In the genomic region with DNA sequence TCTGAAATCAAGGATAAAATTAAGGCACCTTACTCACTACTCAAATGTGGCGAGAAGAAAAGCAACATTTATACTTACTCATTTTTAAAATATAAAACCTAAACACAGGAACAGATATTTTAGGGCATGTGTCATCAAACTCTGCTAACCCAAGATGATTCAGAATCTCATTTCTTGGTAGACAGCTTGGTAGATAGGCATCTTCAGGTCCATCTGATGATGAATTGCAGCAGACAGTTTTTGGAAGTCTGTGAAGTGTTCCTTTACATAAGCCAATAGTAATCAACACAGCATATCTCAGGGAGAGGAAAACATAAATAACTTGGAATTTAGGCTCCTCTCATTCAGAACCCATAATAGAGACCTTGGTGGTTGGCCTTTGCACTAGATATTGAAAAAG, we compare ENCODE assay signal across 11 cellular contexts. TPM values are rescaled to one million over a fixed set of nuclear protein-coding genes. Genes with fewer than 3 reads are reported as not detected.
DNase-seq lines count a peak whose midpoint lies in the region; ATAC-seq, FAIRE-seq and TF ChIP-seq lines count a peak whose summit lies in the region.
"Had no signal": no experiment of that assay in that cellular context is flagged by ENCODE, and none has a peak within 500 bp of the region (broad histone marks: within the 10 kb centered on the region; RNA-seq: fewer than 3 reads in every experiment).

No MANE protein-coding gene starts in this region.

- WGBS in A549 (ENCODE audit: missing lambda C conversion rate), result 17% methylated on average over 1 of the region's 1 CpG

- TF ChIP-seq RAD21 in A549 (conservative IDR thresholded peaks at IDR 0.05 in 1 of 2, IDR thresholded peaks at IDR 0.05 in 1 of 2), result no peak; a peak in 1 of 5 replicates

- H3K27ac ChIP-seq in A549 (peak overlapping the region; percentile 97 to 100; a peak in 5 of 6 replicates), ascending aorta (peak overlapping the region; percentile 94 to 96), A673 (ENCODE audit: low read depth, low read length, poor library complexity, severe bottlenecking) (no peak overlapping the region)

- H3K4me2 ChIP-seq in A549, result peak overlapping the region; percentile 96

- H3K27me3 ChIP-seq in ascending aorta (no peaks in the 10 kb centered on the region), A673 (replicated peaks; ENCODE audit: insufficient read depth, low read depth, low read length, poor library complexity) (peaks cover 8% of the 10 kb centered on the region)

- TF ChIP-seq CTCF in A549 (IDR thresholded peaks at IDR 0.05), result no peak
- no peak for TF ChIP-seq CTCF in ascending aorta (IDR thresholded peaks at IDR 0.05)
- TF ChIP-seq CTCF in A673 (conservative IDR thresholded peaks at IDR 0.05; ENCODE audit: low read depth, low read length), result no peak

- no peak for TF ChIP-seq POLR2A in A549 (IDR thresholded peaks at IDR 0.05; ENCODE audit: low read length)

- H3K36me3 ChIP-seq in ascending aorta, result peaks cover 0 to 11% of the 10 kb centered on the region in 2 donors
- peaks cover 5% of the 10 kb centered on the region for H3K36me3 ChIP-seq in A673 (ENCODE audit: insufficient read depth, low read length, poor library complexity, severe bottlenecking)

- intact Hi-C loops in ascending aorta (cut with DNase I), result loop anchor here (2.0 kb wide), 1 partner anchor 228 kb away; no protein-coding TSS in a partner anchor
- intact Hi-C loops in A673 (cut with micrococcal nuclease; ENCODE audit: unreplicated experiment), result loop anchor here (10.0 kb wide), 1 partner anchor 550 kb away; no protein-coding TSS in a partner anchor

- FAIRE-seq in A549 (lab: Jason Lieb, UNC), result no peak

- CTCF ChIA-PET in A549 (lab: Yijun Ruan, JAX), result interaction anchor here (0.9 to 3.1 kb wide), 7 partner anchors 9 to 228 kb away, joined by 3 to 14 read pairs (median 4); no protein-coding TSS in a partner anchor
- CTCF ChIA-PET in A673 (lab: Charles Lee), result no interaction called here

- POLR2A ChIA-PET in A549 (lab: Yijun Ruan, JAX) (no interaction called here), A673 (lab: Charles Lee; ENCODE audit: low non-redundant PET) (no interaction called here)

- BruUV-seq in A673 (replicated peaks; lab: Mats Ljungman, UMichigan), result no TSS peak

- DNase-seq in A549 (ENCODE audit: low read depth in 1 of 2, low spot score in 1 of 2) (no peak), HCEC 1CT (peak; percentile 95), ascending aorta (ENCODE audit: low spot score in 2 of 2) (no peak), kidney tubule cell (ENCODE audit: low spot score) (peak; percentile 85), A673 (ENCODE audit: low spot score) (no peak), cerebellar nuclear complex (lab: John Stamatoyannopoulos, UW) (no peak)
- no peak for DNase-seq in stimulated activated CD4-positive, alpha-beta T cell treated with anti-CD3 and anti-CD28 coated beads, Interleukin-2, amount 100 ng/mL, for 24 hours
- DNase-seq: cortex of kidney, DMS53, NCI-H187 had no signal

- no peaks in the 10 kb centered on the region for H3K9me3 ChIP-seq in A549
- H3K9me3 ChIP-seq in ascending aorta, result no peaks in the 10 kb centered on the region
- no peaks in the 10 kb centered on the region for H3K9me3 ChIP-seq in A673 (ENCODE audit: low read depth, low read length, poor library complexity, severe bottlenecking)

- ATAC-seq in A549 (no peak), HG02981 (IDR thresholded peaks at IDR 0.05; ENCODE audit: unreplicated experiment) (no peak)

- H3K4me1 ChIP-seq in A549 (peaks cover 59% of the 10 kb centered on the region), ascending aorta (peaks cover 0 to 40% of the 10 kb centered on the region in 2 donors), A673 (ENCODE audit: insufficient read depth, low read length, poor library complexity, severe bottlenecking) (peaks cover 32% of the 10 kb centered on the region)

- no peak for TF ChIP-seq EP300 in A549 (IDR thresholded peaks at IDR 0.05)

- no peak overlapping the region for H3K4me3 ChIP-seq in A549
- peak overlapping the region in 1 of 2 donors; percentile 78 for H3K4me3 ChIP-seq in ascending aorta
- H3K4me3 ChIP-seq in A673 (ENCODE audit: low read depth, low read length, poor library complexity, severe bottlenecking), result no peak overlapping the region

TF ChIP-seq in A549, 52 proteins besides CTCF, POLR2A, EP300 and RAD21:
- no peak for TF ChIP-seq CHD2 (IDR thresholded peaks at IDR 0.05; ENCODE audit: low read length, partially characterized antibody)
- TF ChIP-seq HOXA7 (CRISPR knock-in tag; IDR thresholded peaks at IDR 0.05), result no peak
- TF ChIP-seq PHF8 (IDR thresholded peaks at IDR 0.05; ENCODE audit: borderline replicate concordance, low read depth), result no peak
- no peak for TF ChIP-seq CBX8 (IDR thresholded peaks at IDR 0.05)
- no peak for TF ChIP-seq SMC3 (IDR thresholded peaks at IDR 0.05)
- no peak for TF ChIP-seq MAZ (IDR thresholded peaks at IDR 0.05; ENCODE audit: borderline replicate concordance, low read depth, low read length)
- peak; percentile 63; the same call in 1 of the 2 replicates for TF ChIP-seq GATA3 (IDR thresholded peaks at IDR 0.05; ENCODE audit: borderline replicate concordance)
- TF ChIP-seq, protein P1, sequence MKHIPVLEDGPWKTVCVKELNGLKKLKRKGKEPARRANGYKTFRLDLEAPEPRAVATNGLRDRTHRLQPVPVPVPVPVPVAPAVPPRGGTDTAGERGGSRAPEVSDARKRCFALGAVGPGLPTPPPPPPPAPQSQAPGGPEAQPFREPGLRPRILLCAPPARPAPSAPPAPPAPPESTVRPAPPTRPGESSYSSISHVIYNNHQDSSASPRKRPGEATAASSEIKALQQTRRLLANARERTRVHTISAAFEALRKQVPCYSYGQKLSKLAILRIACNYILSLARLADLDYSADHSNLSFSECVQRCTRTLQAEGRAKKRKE (CRISPR knock-in tag; IDR thresholded peaks at IDR 0.05; ENCODE audit: low read depth), result no peak
- 0 out of 2 replicates have a peak, but pooled peaks have one; percentile 51 for TF ChIP-seq JUNB (IDR thresholded peaks at IDR 0.05)
- TF ChIP-seq JUN (IDR thresholded peaks at IDR 0.05), result no peak
- TF ChIP-seq FOSL2 (IDR thresholded peaks at IDR 0.05), result peak; percentile 43; the same call in 1 of the 2 replicates
- TF ChIP-seq FOSL2 (CRISPR knock-in tag; IDR thresholded peaks at IDR 0.05), result no peak; the same call in 1 of the 2 replicates
- TF ChIP-seq KDM1A (IDR thresholded peaks at IDR 0.05; ENCODE audit: low read depth), result no peak
- no peak for TF ChIP-seq CBX2 (IDR thresholded peaks at IDR 0.05; ENCODE audit: borderline replicate concordance, low read depth)
- no peak for TF ChIP-seq MYC (IDR thresholded peaks at IDR 0.05; ENCODE audit: borderline replicate concordance, low read length)
- TF ChIP-seq, protein P2, sequence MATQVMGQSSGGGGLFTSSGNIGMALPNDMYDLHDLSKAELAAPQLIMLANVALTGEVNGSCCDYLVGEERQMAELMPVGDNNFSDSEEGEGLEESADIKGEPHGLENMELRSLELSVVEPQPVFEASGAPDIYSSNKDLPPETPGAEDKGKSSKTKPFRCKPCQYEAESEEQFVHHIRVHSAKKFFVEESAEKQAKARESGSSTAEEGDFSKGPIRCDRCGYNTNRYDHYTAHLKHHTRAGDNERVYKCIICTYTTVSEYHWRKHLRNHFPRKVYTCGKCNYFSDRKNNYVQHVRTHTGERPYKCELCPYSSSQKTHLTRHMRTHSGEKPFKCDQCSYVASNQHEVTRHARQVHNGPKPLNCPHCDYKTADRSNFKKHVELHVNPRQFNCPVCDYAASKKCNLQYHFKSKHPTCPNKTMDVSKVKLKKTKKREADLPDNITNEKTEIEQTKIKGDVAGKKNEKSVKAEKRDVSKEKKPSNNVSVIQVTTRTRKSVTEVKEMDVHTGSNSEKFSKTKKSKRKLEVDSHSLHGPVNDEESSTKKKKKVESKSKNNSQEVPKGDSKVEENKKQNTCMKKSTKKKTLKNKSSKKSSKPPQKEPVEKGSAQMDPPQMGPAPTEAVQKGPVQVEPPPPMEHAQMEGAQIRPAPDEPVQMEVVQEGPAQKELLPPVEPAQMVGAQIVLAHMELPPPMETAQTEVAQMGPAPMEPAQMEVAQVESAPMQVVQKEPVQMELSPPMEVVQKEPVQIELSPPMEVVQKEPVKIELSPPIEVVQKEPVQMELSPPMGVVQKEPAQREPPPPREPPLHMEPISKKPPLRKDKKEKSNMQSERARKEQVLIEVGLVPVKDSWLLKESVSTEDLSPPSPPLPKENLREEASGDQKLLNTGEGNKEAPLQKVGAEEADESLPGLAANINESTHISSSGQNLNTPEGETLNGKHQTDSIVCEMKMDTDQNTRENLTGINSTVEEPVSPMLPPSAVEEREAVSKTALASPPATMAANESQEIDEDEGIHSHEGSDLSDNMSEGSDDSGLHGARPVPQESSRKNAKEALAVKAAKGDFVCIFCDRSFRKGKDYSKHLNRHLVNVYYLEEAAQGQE (IDR thresholded peaks at IDR 0.05), result no peak
- no peak for TF ChIP-seq NPAS2 (CRISPR knock-in tag; IDR thresholded peaks at IDR 0.05; ENCODE audit: borderline replicate concordance)

RNA-seq across cellular contexts. Expression of a gene that starts 3.4 kb away (rescaled TPM):
- 12.1 and 16.3 TPM in 2 replicates for polyA plus RNA-seq in A549 (2011; rRNA removed)
- polyA plus RNA-seq in A549 (2012; cell fraction: cytosol; rRNA removed), result 10.1 and 13.5 TPM in 2 replicates
- 9.9 and 11.2 TPM in 2 replicates for polyA plus RNA-seq in A549 (2012; cell fraction: nucleus; rRNA removed)
- polyA plus RNA-seq in A549 (2017; fragmentation: RNase III; extraction: RNeasy Plus Mini Kit Qiagen cat#74134 plus additional on column Dnase treatment), result 10.5 to 13.1 TPM (median 11.3 TPM) in 3 replicates
- 32.7 and 34.1 TPM in 2 replicates for polyA minus RNA-seq in A549 (2011; rRNA and poly(A)+ RNA removed)
- total RNA-seq in ascending aorta, result 53.9 TPM
- total RNA-seq in A673 (2021), result 30.7 and 32.4 TPM in 2 replicates

RNA-seq across cellular contexts. Expression of a gene that starts 54.7 kb away (rescaled TPM):
- polyA plus RNA-seq in A549 (2011; rRNA removed) (11.6 and 13.8 TPM in 2 replicates), A549 (2017; fragmentation: RNase III; extraction: RNeasy Plus Mini Kit Qiagen cat#74134 plus additional on column Dnase treatment) (8.5 to 8.8 TPM (median 8.8 TPM) in 3 replicates)
- polyA plus RNA-seq in A549 (2012; cell fraction: cytosol; rRNA removed), result 6.3 and 6.9 TPM in 2 replicates
- polyA plus RNA-seq in A549 (2012; cell fraction: nucleus; rRNA removed), result 8.8 and 11.8 TPM in 2 replicates
- 9.2 and 15.5 TPM in 2 replicates for polyA minus RNA-seq in A549 (2011; rRNA and poly(A)+ RNA removed)
- total RNA-seq in ascending aorta (3.8 TPM), A673 (2021) (1.5 and 2.5 TPM in 2 replicates)

Comparison
In these comparisons a context has a peak if more than half of its experiments do, and no peak if none do; other contexts are left out.
1. DNase-seq: peak in HCEC 1CT (single experiment) and kidney tubule cell (single experiment); none in A549 (0 of 2), ascending aorta (0 of 2), A673 (single experiment), cerebellar nuclear complex (0 of 2) and stimulated activated CD4-positive, alpha-beta T cell treated with anti-CD3 and anti-CD28 coated beads, Interleukin-2, amount 100 ng/mL, for 24 hours (0 of 2).